Comparison of ENCODE assay signal across 1 cellular context in genomic region chr5:78974011-78974410, GRCh38.
TF ChIP-seq lines count a peak whose summit lies in the region.

No MANE protein-coding gene starts in this region.

TF ChIP-seq in H1, 55 proteins besides CTCF, POLR2A, EP300 and RAD21:
- no peak for TF ChIP-seq BRCA1 (IDR thresholded peaks at IDR 0.05; ENCODE audit: low read depth, low read length)
- TF ChIP-seq BCL11A (IDR thresholded peaks at IDR 0.05; ENCODE audit: low read depth in 2 of 2, low read length in 2 of 2), result no peak
- no peak for TF ChIP-seq JUND (IDR thresholded peaks at IDR 0.05; ENCODE audit: low read length)
- no peak for TF ChIP-seq GABPA (IDR thresholded peaks at IDR 0.05; ENCODE audit: borderline replicate concordance, insufficient read depth, low read length)
- no peak for TF ChIP-seq RFX5 (IDR thresholded peaks at IDR 0.05; ENCODE audit: borderline replicate concordance, low read depth, low read length)
- no peak for TF ChIP-seq SP1 (IDR thresholded peaks at IDR 0.05; ENCODE audit: low read depth, low read length)
- TF ChIP-seq TBP (IDR thresholded peaks at IDR 0.05; ENCODE audit: low read depth, low read length), result no peak
- TF ChIP-seq HDAC6 (IDR thresholded peaks at IDR 0.05; ENCODE audit: low read depth, low read length), result no peak
- TF ChIP-seq CEBPB (IDR thresholded peaks at IDR 0.05; ENCODE audit: low read depth, low read length), result no peak
- TF ChIP-seq GTF2F1 (IDR thresholded peaks at IDR 0.05; ENCODE audit: borderline replicate concordance, low read depth, low read length), result no peak
- TF ChIP-seq FOSL1 (IDR thresholded peaks at IDR 0.05; ENCODE audit: insufficient read depth, low read depth, low read length), result no peak
